Comparison of ENCODE assay signal across 11 cellular contexts in genomic region chr16:27316038-27316680, GRCh38. TPM values are rescaled to one million over a fixed set of nuclear protein-coding genes. Genes with fewer than 3 reads are reported as not detected.
DNase-seq lines count a peak whose midpoint lies in the region; ATAC-seq and TF ChIP-seq lines count a peak whose summit lies in the region.
"Had no signal": no experiment of that assay in that cellular context is flagged by ENCODE, and none has a peak within 500 bp of the region (broad histone marks: within the 10 kb centered on the region; RNA-seq: fewer than 3 reads in every experiment).

No MANE protein-coding gene starts in this region.

- H3K27ac Mint-ChIP-seq in activated CD4-positive, alpha-beta T cell treated with anti-CD3 and anti-CD28 coated beads, Interleukin-2, amount 10 ng/mL, durations not matched to agents 24 days and 14 days = peak overlapping the region; percentile 96
- H3K27ac Mint-ChIP-seq in endothelial cell (ENCODE audit: unreplicated experiment) = no peak overlapping the region
- H3K27ac Mint-ChIP-seq: brain had no signal

- peaks cover 62% of the 10 kb centered on the region for H3K4me1 Mint-ChIP-seq in activated CD4-positive, alpha-beta T cell treated with anti-CD3 and anti-CD28 coated beads, Interleukin-2, amount 10 ng/mL, durations not matched to agents 24 days and 14 days
- H3K4me1 Mint-ChIP-seq in endothelial cell (ENCODE audit: unreplicated experiment) = peaks cover 33% of the 10 kb centered on the region

- H3K36me3 ChIP-seq in ascending aorta (no peaks in the 10 kb centered on the region), lower lobe of right lung (peaks cover 11% of the 10 kb centered on the region)

- peak; percentile 70 for DNase-seq in activated CD4-positive, alpha-beta T cell treated with anti-CD3 and anti-CD28 coated beads, Interleukin-2, amount 10 ng/mL, durations not matched to agents 24 days and 14 days
- no peak for DNase-seq in activated CD4-positive, alpha-beta T cell treated with anti-CD3 and anti-CD28 coated beads, Interleukin-2, amount 50 U/mL, for 48 hours
- DNase-seq in ascending aorta (ENCODE audit: low spot score in 2 of 2) (no peak), lower lobe of right lung (no peak), endothelial cell (ENCODE audit: low spot score) (no peak), NCI-H1694 (lab: John Stamatoyannopoulos, UW) (no peak)
- DNase-seq: NCI-H1092 had no signal

- H3K9me3 ChIP-seq in ascending aorta (no peaks in the 10 kb centered on the region), lower lobe of right lung (no peaks in the 10 kb centered on the region)

- H3K4me3 ChIP-seq in ascending aorta = peak overlapping the region; percentile 85 to 90
- peak overlapping the region; percentile 97 for H3K4me3 ChIP-seq in lower lobe of right lung
- H3K4me3 ChIP-seq: SK-N-MC had no signal

- no peak for TF ChIP-seq CTCF in ascending aorta (IDR thresholded peaks at IDR 0.05)
- no peak for TF ChIP-seq CTCF in lower lobe of right lung (IDR thresholded peaks at IDR 0.05)
- TF ChIP-seq CTCF in endothelial cell (IDR thresholded peaks at IDR 0.05; ENCODE audit: unreplicated experiment) = no peak

- no peak for ATAC-seq in lower lobe of right lung
- no peak for ATAC-seq in HG03342 (IDR thresholded peaks at IDR 0.05; ENCODE audit: unreplicated experiment)

- H3K36me3 Mint-ChIP-seq in activated CD4-positive, alpha-beta T cell treated with anti-CD3 and anti-CD28 coated beads, Interleukin-2, amount 10 ng/mL, durations not matched to agents 24 days and 14 days (ENCODE audit: low read depth) = peaks cover 66% of the 10 kb centered on the region
- peaks cover 6% of the 10 kb centered on the region for H3K36me3 Mint-ChIP-seq in endothelial cell (ENCODE audit: low read depth, unreplicated experiment)
- H3K36me3 Mint-ChIP-seq: brain had no signal

- peak overlapping the region; percentile 100 for H3K4me3 Mint-ChIP-seq in activated CD4-positive, alpha-beta T cell treated with anti-CD3 and anti-CD28 coated beads, Interleukin-2, amount 10 ng/mL, durations not matched to agents 24 days and 14 days
- H3K4me3 Mint-ChIP-seq in endothelial cell (ENCODE audit: unreplicated experiment) = no peak overlapping the region

- H3K27ac ChIP-seq in ascending aorta (peak overlapping the region; percentile 93 to 98), lower lobe of right lung (peak overlapping the region; percentile 100), temporal lobe (ENCODE audit: low read depth, low read length) (peak overlapping the region; percentile 14)
- H3K27ac ChIP-seq: SK-N-MC had no signal

- intact Hi-C loops in activated CD4-positive, alpha-beta T cell treated with anti-CD3 and anti-CD28 coated beads, Interleukin-2, amount 10 ng/mL, durations not matched to agents 24 days and 14 days (cut with micrococcal nuclease) = loop anchor here (5.0 kb wide), 1 partner anchor 141 kb away; no protein-coding TSS in a partner anchor
- intact Hi-C loops in ascending aorta (cut with DNase I) = loop anchor here (10.0 kb wide), 1 partner anchor 49 kb away; no protein-coding TSS in a partner anchor
- intact Hi-C loops in lower lobe of right lung (cut with DNase I) = no loop called here

- H3K27me3 ChIP-seq in ascending aorta (no peaks in the 10 kb centered on the region), lower lobe of right lung (ENCODE audit: low read depth) (no peaks in the 10 kb centered on the region)

- H3K9me3 Mint-ChIP-seq in activated CD4-positive, alpha-beta T cell treated with anti-CD3 and anti-CD28 coated beads, Interleukin-2, amount 10 ng/mL, durations not matched to agents 24 days and 14 days = no peaks in the 10 kb centered on the region
- no peaks in the 10 kb centered on the region for H3K9me3 Mint-ChIP-seq in endothelial cell (ENCODE audit: unreplicated experiment)

- H3K27me3 Mint-ChIP-seq in activated CD4-positive, alpha-beta T cell treated with anti-CD3 and anti-CD28 coated beads, Interleukin-2, amount 10 ng/mL, durations not matched to agents 24 days and 14 days = no peaks in the 10 kb centered on the region
- peaks cover 10% of the 10 kb centered on the region for H3K27me3 Mint-ChIP-seq in endothelial cell (ENCODE audit: unreplicated experiment)

- H3K4me1 ChIP-seq in ascending aorta (peaks cover 7 to 19% of the 10 kb centered on the region in 2 donors), lower lobe of right lung (peaks cover 75% of the 10 kb centered on the region)

RNA-seq across cellular contexts. Expression of gene IL4R, which starts 2.4 kb away (rescaled TPM):
- 345 and 375 TPM in 2 replicates for total RNA-seq in activated CD4-positive, alpha-beta T cell treated with anti-CD3 and anti-CD28 coated beads, Interleukin-2, amount 10 ng/mL, durations not matched to agents 24 days and 14 days
- total RNA-seq in ascending aorta = 88.7 TPM
- total RNA-seq in lower lobe of right lung = 143 TPM
- total RNA-seq in temporal lobe = 3.2 TPM
- total RNA-seq in endothelial cell (ENCODE audit: unreplicated experiment) = 45.7 TPM

RNA-seq across cellular contexts. Expression of gene NSMCE1, which starts 47.6 kb away (rescaled TPM):
- 143 and 149 TPM in 2 replicates for total RNA-seq in activated CD4-positive, alpha-beta T cell treated with anti-CD3 and anti-CD28 coated beads, Interleukin-2, amount 10 ng/mL, durations not matched to agents 24 days and 14 days
- 6.8 TPM for total RNA-seq in ascending aorta
- 53.0 TPM for total RNA-seq in lower lobe of right lung
- 24.8 TPM for total RNA-seq in temporal lobe
- 21.0 TPM for total RNA-seq in endothelial cell (ENCODE audit: unreplicated experiment)

Comparison
In these comparisons a context has a peak if more than half of its experiments do, and no peak if none do; other contexts are left out.
1. H3K27ac ChIP-seq: peak in every context shown above with its lines; median percentile 100 in lower lobe of right lung; 96 in ascending aorta; 14 in temporal lobe.
2. RNA of gene IL4R, which starts 2.4 kb away (total RNA-seq): 345 to 375 TPM in activated CD4-positive, alpha-beta T cell treated with anti-CD3 and anti-CD28 coated beads, Interleukin-2, amount 10 ng/mL, durations not matched to agents 24 days and 14 days, 143 TPM in lower lobe of right lung (single experiment), 88.7 TPM in ascending aorta (single experiment) and 45.7 TPM in endothelial cell (single experiment); 3.2 TPM in temporal lobe (single experiment); every median in the first group is over 10 times any median in the second.